ENCODE assay signal across 1 cellular context in the genomic region with DNA sequence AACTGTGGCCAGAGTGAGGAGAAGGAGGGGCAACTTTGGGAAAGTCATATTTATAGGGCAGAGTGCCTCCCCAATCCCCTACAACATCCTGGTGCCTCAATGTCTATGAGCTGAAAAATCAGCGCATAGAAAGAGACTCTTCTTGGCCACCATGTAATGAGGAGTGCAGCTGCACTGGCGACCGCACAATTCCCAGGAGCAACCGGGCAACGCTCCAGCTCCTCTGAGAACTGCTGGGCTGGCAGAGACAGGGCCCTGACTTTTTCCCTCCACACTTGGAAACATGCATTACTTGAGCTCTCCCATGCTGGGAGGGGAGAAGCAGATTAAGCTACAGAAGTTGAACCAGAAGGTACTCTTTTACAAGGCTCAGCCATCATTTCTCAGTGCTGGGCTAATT.
TF ChIP-seq lines count a peak whose summit lies in the region.

No MANE protein-coding gene starts in this region.

TF ChIP-seq in SK-N-SH, 30 proteins besides CTCF, POLR2A, EP300 and RAD21 (continued from another document):
- no peak for TF ChIP-seq FOSL2 (IDR thresholded peaks at IDR 0.05; ENCODE audit: borderline replicate concordance, low read depth)
